ENCODE assay signal across 14 cellular contexts in genomic region chr20:23143986-23144695, GRCh38. TPM values are rescaled to one million over a fixed set of nuclear protein-coding genes. Genes with fewer than 3 reads are reported as not detected.
A peak's percentile ranks its signal among the peaks of the same experiment; 100 is the strongest.
DNase-seq lines count a peak whose midpoint lies in the region; ATAC-seq and TF ChIP-seq lines count a peak whose summit lies in the region.
"Had no signal": no experiment of that assay in that cellular context is flagged by ENCODE, and none has a peak within 500 bp of the region (broad histone marks: within the 10 kb centered on the region; RNA-seq: fewer than 3 reads in every experiment).

No MANE protein-coding gene starts in this region.

- in situ Hi-C loops in G401 (cut with HindIII; ENCODE audit: low sequenced_read_pairs): no loop called here

- H3K4me2 ChIP-seq in BLaER1: no peak overlapping the region
- H3K4me2 ChIP-seq in osteoblast (ENCODE audit: insufficient read depth, low read length): peak overlapping the region; percentile 12

- H3K79me2 ChIP-seq in osteoblast (ENCODE audit: insufficient read depth, low read length): no peaks in the 10 kb centered on the region

- ATAC-seq in GM21423 (IDR thresholded peaks at IDR 0.05; ENCODE audit: unreplicated experiment) (no peak), HG02840 (IDR thresholded peaks at IDR 0.05; ENCODE audit: low FRiP score, unreplicated experiment) (no peak)
- ATAC-seq: activated CD4-positive, CD25-positive, alpha-beta regulatory T cell treated with anti-CD3 and anti-CD28 coated beads, Interleukin-2, amount 50 U/mL, for 24 hours had no signal

- H3K9me3 ChIP-seq in BLaER1 (no peaks in the 10 kb centered on the region), osteoblast (ENCODE audit: low read depth, low read length) (no peaks in the 10 kb centered on the region)
- H3K9me3 ChIP-seq in effector memory CD4-positive, alpha-beta T cell (ENCODE audit: control insufficient read depth, low read length): no peaks in the 10 kb centered on the region

- DNase-seq in G401 (ENCODE audit: low spot score) (peak; percentile 50), chondrocyte (ENCODE audit: low spot score) (no peak), osteoblast (ENCODE audit: insufficient read length, low spot score, missing footprints) (no peak)
- DNase-seq in effector memory CD4-positive, alpha-beta T cell: no peak
- DNase-seq: activated effector memory CD4-positive, alpha-beta T cell treated with anti-CD3 and anti-CD28 coated beads, Interleukin-2, amount 50 U/mL, for 16 hours; erythroblast; KBM-7; NCI-H1092; NCI-H82 had no signal

- TF ChIP-seq CTCF in chondrocyte (IDR thresholded peaks at IDR 0.05) (no peak), osteoblast (IDR thresholded peaks at IDR 0.05; ENCODE audit: extremely low read depth, low read depth, low read length) (no peak)

- H3K4me3 Mint-ChIP-seq in chondrocyte (ENCODE audit: unreplicated experiment): no peak overlapping the region
- H3K4me3 Mint-ChIP-seq: nephron had no signal

- no peaks in the 10 kb centered on the region for H3K9me3 Mint-ChIP-seq in chondrocyte (ENCODE audit: low read depth)
- H3K9me3 Mint-ChIP-seq: nephron had no signal

- peak overlapping the region; percentile 94 for H3K27ac Mint-ChIP-seq in chondrocyte (ENCODE audit: unreplicated experiment)

- no peak overlapping the region for H2AFZ ChIP-seq in osteoblast (ENCODE audit: low read length)

- no peaks in the 10 kb centered on the region for H3K36me3 Mint-ChIP-seq in chondrocyte (ENCODE audit: low read depth)

- no peak overlapping the region for H3K9ac ChIP-seq in BLaER1

- H3K27ac ChIP-seq in BLaER1 (0 out of 2 replicates have a peak overlapping the region, but pooled peaks have one; percentile 10), osteoblast (ENCODE audit: low read depth, low read length) (peak overlapping the region; percentile 97)
- H3K27ac ChIP-seq in effector memory CD4-positive, alpha-beta T cell (ENCODE audit: insufficient read depth, low read length, poor library complexity, severe bottlenecking): no peak overlapping the region

- no peaks in the 10 kb centered on the region for H3K36me3 ChIP-seq in BLaER1
- no peaks in the 10 kb centered on the region for H3K36me3 ChIP-seq in osteoblast (ENCODE audit: insufficient read depth, low read length)
- no peaks in the 10 kb centered on the region for H3K36me3 ChIP-seq in effector memory CD4-positive, alpha-beta T cell (ENCODE audit: control insufficient read depth, insufficient read depth, low read length)

- H3K4me3 ChIP-seq in BLaER1 (no peak overlapping the region), osteoblast (ENCODE audit: insufficient read depth, low read length) (no peak overlapping the region)
- no peak overlapping the region for H3K4me3 ChIP-seq in effector memory CD4-positive, alpha-beta T cell (ENCODE audit: insufficient read depth, low read depth, low read length, poor library complexity, severe bottlenecking)

- H3K4me1 ChIP-seq in BLaER1 (peaks cover 27% of the 10 kb centered on the region), osteoblast (ENCODE audit: insufficient read depth, low read length) (peaks cover 72% of the 10 kb centered on the region)
- H3K4me1 ChIP-seq in effector memory CD4-positive, alpha-beta T cell (ENCODE audit: control insufficient read depth, insufficient read depth, low read length, poor library complexity, severe bottlenecking): peaks cover 11% of the 10 kb centered on the region

- no peaks in the 10 kb centered on the region for H3K27me3 ChIP-seq in BLaER1
- H3K27me3 ChIP-seq in osteoblast (ENCODE audit: insufficient read depth, low read length): no peaks in the 10 kb centered on the region
- no peaks in the 10 kb centered on the region for H3K27me3 ChIP-seq in effector memory CD4-positive, alpha-beta T cell (replicated peaks; ENCODE audit: control insufficient read depth, insufficient read depth, low read length, poor library complexity, severe bottlenecking)

- no peaks in the 10 kb centered on the region for H3K27me3 Mint-ChIP-seq in chondrocyte (ENCODE audit: low read depth)

- H4K20me1 ChIP-seq in BLaER1: no peaks in the 10 kb centered on the region
- no peaks in the 10 kb centered on the region for H4K20me1 ChIP-seq in osteoblast (ENCODE audit: insufficient read depth, low read length)

- H3K4me1 Mint-ChIP-seq in chondrocyte (ENCODE audit: low read depth): peaks cover 72% of the 10 kb centered on the region

RNA-seq across cellular contexts. Expression of gene CD93, which starts 58.0 kb away (rescaled TPM):
- total RNA-seq in G401 (2014; rRNA removed; shearing (Covaris generic)): not detected in 2 replicates
- total RNA-seq in chondrocyte (0.17 to 3.7 TPM (median 3.4 TPM) in 3 replicates), osteoblast (not detected in 2 replicates)
